ENCODE assay signal across 33 cellular contexts in genomic region chr4:68773699-68774098, GRCh38. TPM values are rescaled to one million over a fixed set of nuclear protein-coding genes. Genes with fewer than 3 reads are reported as not detected.
"Had no signal": no experiment of that assay in that cellular context is flagged by ENCODE, and none has a peak within 500 bp of the region (broad histone marks: within the 10 kb centered on the region; RNA-seq: fewer than 3 reads in every experiment).

No MANE protein-coding gene starts in this region.

- H3K27ac ChIP-seq: ascending aorta, breast epithelium, cardiac muscle cell, colonic mucosa, epithelial cell of prostate, esophagus squamous epithelium, gastroesophageal sphincter had no signal

- H3K27me3 ChIP-seq: ascending aorta, breast epithelium, cardiac muscle cell, colonic mucosa, esophagus squamous epithelium, gastroesophageal sphincter had no signal

- H3K9me3 ChIP-seq: ascending aorta, breast epithelium, colonic mucosa, esophagus squamous epithelium had no signal

- H3K36me3 ChIP-seq: ascending aorta, breast epithelium, cardiac muscle cell, colonic mucosa, esophagus squamous epithelium, gastroesophageal sphincter had no signal

- DNase-seq: activated CD4-positive, alpha-beta memory T cell treated with anti-CD3 and anti-CD28 coated beads, Interleukin-2, amount 10 ng/mL, durations not matched to agents 7 days and 5 days; activated CD4-positive, alpha-beta T cell treated with anti-CD3 and anti-CD28 coated beads for 1 hour; activated CD4-positive, alpha-beta T cell treated with anti-CD3 and anti-CD28 coated beads for 4 hours; activated CD4-positive, alpha-beta T cell treated with anti-CD3 and anti-CD28 coated beads, Interleukin-2, amount 10 ng/mL, durations not matched to agents 7 days and 5 days; activated CD4-positive, alpha-beta T cell treated with anti-CD3 and anti-CD28 coated beads, Interleukin-2, amount 50 U/mL, for 4 hours; activated CD8-positive, alpha-beta memory T cell treated with anti-CD3 and anti-CD28 coated beads, Interleukin-2, amount 50 U/mL, for 48 hours; activated gamma-delta T cell; activated naive CD4-positive, alpha-beta T cell; activated naive CD4-positive, alpha-beta T cell treated with anti-CD3 and anti-CD28 coated beads, Interleukin-2, amount 10 ng/mL, durations not matched to agents 7 days and 5 days; activated naive CD8-positive, alpha-beta T cell treated with anti-CD3 and anti-CD28 coated beads, Interleukin-2, amount 10 ng/mL, durations not matched to agents 7 days and 5 days; activated T-cell treated with anti-CD3 and anti-CD28 coated beads for 4 hours; activated T-cell treated with anti-CD3 and anti-CD28 coated beads, Interleukin-2, amount 50 U/mL, for 24 hours; activated T-cell treated with anti-CD3 and anti-CD28 coated beads, Interleukin-2, amount 50 U/mL, for 72 hours; central memory CD4-positive, alpha-beta T cell; cerebellar nuclear complex; colonic mucosa; effector CD8-positive, alpha-beta T cell; esophagus squamous epithelium; foreskin melanocyte; T-helper 1 cell; T-helper 17 cell had no signal

- ATAC-seq: activated naive CD4-positive, alpha-beta T cell treated with anti-CD3 and anti-CD28 coated beads, Interleukin-2, amount 50 U/mL, for 72 hours; activated T-cell treated with anti-CD3 and anti-CD28 coated beads, Interleukin-2, amount 50 U/mL, for 72 hours; gastroesophageal sphincter; T-helper 17 cell; WTC11 had no signal

- H3K4me3 ChIP-seq: ascending aorta, breast epithelium, cardiac muscle cell, colonic mucosa, esophagus squamous epithelium, gastroesophageal sphincter had no signal

- H3K4me1 ChIP-seq: ascending aorta, breast epithelium, colonic mucosa, esophagus squamous epithelium, gastroesophageal sphincter had no signal

RNA-seq across cellular contexts. Expression of gene UGT2B10, which starts 42.1 kb away (rescaled TPM):
- total RNA-seq: activated CD4-positive, alpha-beta memory T cell treated with anti-CD3 and anti-CD28 coated beads, Interleukin-2, amount 10 ng/mL, durations not matched to agents 7 days and 5 days; activated CD4-positive, alpha-beta T cell treated with anti-CD3 and anti-CD28 coated beads, Interleukin-2, amount 10 ng/mL, durations not matched to agents 7 days and 5 days; activated naive CD4-positive, alpha-beta T cell treated with anti-CD3 and anti-CD28 coated beads, Interleukin-2, amount 50 U/mL, for 72 hours; activated naive CD8-positive, alpha-beta T cell treated with anti-CD3 and anti-CD28 coated beads, Interleukin-2, amount 10 ng/mL, durations not matched to agents 7 days and 5 days; activated T-cell treated with anti-CD3 and anti-CD28 coated beads, Interleukin-2, amount 50 U/mL, for 72 hours; ascending aorta; breast epithelium; cardiac muscle cell; dermis microvascular lymphatic vessel endothelial cell; endothelial cell of umbilical vein; esophagus squamous epithelium; fibroblast of lung; fibroblast of villous mesenchyme; gastroesophageal sphincter; glomerular endothelial cell; T-helper 17 cell had no signal
